In the genomic region with DNA sequence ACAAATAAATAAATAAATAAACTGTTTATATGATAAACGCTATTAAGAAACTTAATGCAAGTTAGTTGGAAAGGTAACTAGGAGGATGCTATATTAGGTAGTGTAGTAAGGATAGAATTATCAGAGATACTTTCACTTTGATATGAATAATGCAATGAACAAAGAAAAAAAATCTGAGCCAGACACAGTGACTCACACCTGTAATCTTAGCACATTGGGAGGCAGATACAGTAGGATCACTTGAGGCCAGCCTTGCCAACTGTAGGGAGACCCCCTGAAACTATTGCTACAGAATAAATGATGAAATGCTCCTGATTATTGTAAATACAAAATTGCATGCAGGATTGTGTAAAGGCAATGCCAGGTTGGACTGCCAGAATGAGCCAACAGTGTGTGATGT, we compare ENCODE assay signal across 17 cellular contexts.
DNase-seq lines count a peak whose midpoint lies in the region; ATAC-seq and TF ChIP-seq lines count a peak whose summit lies in the region.
"Had no signal": no experiment of that assay in that cellular context is flagged by ENCODE, and none has a peak within 500 bp of the region (broad histone marks: within the 10 kb centered on the region; RNA-seq: fewer than 3 reads in every experiment).

No MANE protein-coding gene starts in this region.

- H3K9me3 Mint-ChIP-seq in MCF 10A (ENCODE audit: unreplicated experiment): no peaks in the 10 kb centered on the region
- H3K9me3 Mint-ChIP-seq: CD8-positive, alpha-beta T cell had no signal

- H3K27me3 ChIP-seq in breast epithelium: no peaks in the 10 kb centered on the region
- H3K27me3 ChIP-seq in PC-9 (ENCODE audit: insufficient read depth, low read depth): no peaks in the 10 kb centered on the region
- H3K27me3 ChIP-seq: BLaER1, MG63 had no signal

- no peaks in the 10 kb centered on the region for H3K36me3 ChIP-seq in breast epithelium
- H3K36me3 ChIP-seq in PC-9 (ENCODE audit: low read depth): no peaks in the 10 kb centered on the region
- H3K36me3 ChIP-seq: MG63 had no signal

- no peaks in the 10 kb centered on the region for H3K27me3 Mint-ChIP-seq in MCF 10A (ENCODE audit: insufficient read depth, unreplicated experiment)

- no peaks in the 10 kb centered on the region for H4K20me1 ChIP-seq in PC-9 (ENCODE audit: insufficient read depth)
- H4K20me1 ChIP-seq: BLaER1 had no signal

- DNase-seq in MCF 10A (ENCODE audit: unreplicated experiment) (peak; percentile 62), breast epithelium (ENCODE audit: low spot score in 2 of 2) (no peak), PC-9 (peak in 1 of 2 experiments; percentile 61), epithelial cell of esophagus (ENCODE audit: low read depth) (peak; percentile 61), A172 (ENCODE audit: low spot score) (no peak)
- DNase-seq: CD8-positive, alpha-beta T cell; EL; MG63; NCI-H1092; NCI-H510A treated with DMSO at 0.1 percent for 48 hours; NCI-H82; OCI-M1; RPMI8226 had no signal

- H3K27ac Mint-ChIP-seq in MCF 10A (ENCODE audit: low read depth, unreplicated experiment): no peak overlapping the region
- H3K27ac Mint-ChIP-seq: CD8-positive, alpha-beta T cell had no signal

- peaks cover 4% of the 10 kb centered on the region for H3K36me3 Mint-ChIP-seq in MCF 10A (ENCODE audit: insufficient read depth, unreplicated experiment)

- H3K4me2 ChIP-seq in PC-9: peak overlapping the region; percentile 66
- H3K4me2 ChIP-seq: A549, BLaER1 had no signal

- 0 out of 2 replicates have a peak overlapping the region, but pooled peaks have one; percentile 72 for H2AFZ ChIP-seq in PC-9

- POLR2A ChIA-PET in MCF 10A (lab: Yijun Ruan, JAX): no interaction called here
- POLR2A ChIA-PET in PC-9 (lab: Charles Lee; ENCODE audit: unreplicated experiment): interaction anchor here (0.9 kb wide), 1 partner anchor 77 kb away, joined by 3 read pairs; no protein-coding TSS in a partner anchor

- intact Hi-C loops in MCF 10A (cut with micrococcal nuclease) (no loop called here), breast epithelium (cut with DNase I; ENCODE audit: low total_unique reads) (no loop called here), PC-9 (cut with micrococcal nuclease; ENCODE audit: unreplicated experiment) (loop anchor here (1.0 kb wide), 1 partner anchor 19 kb away; no protein-coding TSS in a partner anchor)

- H3K9me2 ChIP-seq in PC-9 (ENCODE audit: insufficient read depth): no peaks in the 10 kb centered on the region

- TF ChIP-seq CTCF in MCF 10A (IDR thresholded peaks at IDR 0.05; ENCODE audit: unreplicated experiment) (no peak), breast epithelium (IDR thresholded peaks at IDR 0.05) (no peak), PC-9 (conservative IDR thresholded peaks at IDR 0.05) (no peak), epithelial cell of esophagus (IDR thresholded peaks at IDR 0.05; ENCODE audit: insufficient read depth, low read depth, low read length, missing control alignments) (no peak)

- no TSS peak for BruUV-seq in MCF 10A (replicated peaks; lab: Mats Ljungman, UMichigan)
- BruUV-seq in PC-9 (replicated peaks; lab: Mats Ljungman, UMichigan): no TSS peak

- no peaks in the 10 kb centered on the region for H3K4me1 Mint-ChIP-seq in MCF 10A (ENCODE audit: insufficient read depth, unreplicated experiment)

- ATAC-seq in HG03432 (IDR thresholded peaks at IDR 0.05; ENCODE audit: unreplicated experiment): no peak
- ATAC-seq in HG03469 (IDR thresholded peaks at IDR 0.05; ENCODE audit: unreplicated experiment): no peak
- ATAC-seq: A549; CD8-positive, alpha-beta T cell had no signal

- no peaks in the 10 kb centered on the region for H3K79me2 ChIP-seq in PC-9 (ENCODE audit: low read depth)

- no peaks in the 10 kb centered on the region for H3K4me1 ChIP-seq in breast epithelium
- H3K4me1 ChIP-seq in PC-9 (replicated peaks; ENCODE audit: insufficient read depth): peaks cover 24% of the 10 kb centered on the region
- H3K4me1 ChIP-seq: A549, BLaER1 had no signal

- no peak overlapping the region for H3K4me3 Mint-ChIP-seq in MCF 10A (ENCODE audit: unreplicated experiment)
- H3K4me3 Mint-ChIP-seq: CD8-positive, alpha-beta T cell had no signal

- peaks cover 13 to 14% of the 10 kb centered on the region in 2 donors for H3K9me3 ChIP-seq in breast epithelium
- peaks cover 31% of the 10 kb centered on the region for H3K9me3 ChIP-seq in PC-9 (ENCODE audit: insufficient read depth, low read depth)

- no peak for TF ChIP-seq POLR2A in breast epithelium (IDR thresholded peaks at IDR 0.05)

- CTCF ChIA-PET in MCF 10A (lab: Yijun Ruan, JAX) (no interaction called here), PC-9 (lab: Charles Lee) (no interaction called here)

- no peak overlapping the region for H3K27ac ChIP-seq in breast epithelium
- H3K27ac ChIP-seq in PC-9: no peak overlapping the region
- H3K27ac ChIP-seq: A549, BLaER1 had no signal

- H3F3A ChIP-seq in PC-9 (ENCODE audit: insufficient read depth, low read depth): peaks cover 4% of the 10 kb centered on the region; the same call in 1 of the 2 replicates

- H3K4me3 ChIP-seq in breast epithelium (no peak overlapping the region), PC-9 (peak overlapping the region; percentile 37; the same call in 1 of the 2 replicates), epithelial cell of esophagus (ENCODE audit: low read length) (no peak overlapping the region)
- H3K4me3 ChIP-seq: A549, BLaER1, MG63 had no signal

Comparison
In these comparisons a context has a peak if more than half of its experiments do, and no peak if none do; other contexts are left out.
1. DNase-seq: peak in MCF 10A (single experiment) and epithelial cell of esophagus (single experiment); none in breast epithelium (0 of 2) and A172 (single experiment).